17 cellular contexts compared by ENCODE assay signal in genomic region chr11:86191874-86192273, GRCh38.
"Had no signal": no experiment of that assay in that cellular context is flagged by ENCODE, and none has a peak within 500 bp of the region (broad histone marks: within the 10 kb centered on the region; RNA-seq: fewer than 3 reads in every experiment).

No MANE protein-coding gene starts in this region.

- H3K4me2 ChIP-seq: hepatocyte had no signal

- H3K4me1 ChIP-seq: testis had no signal

- H3K4me3 ChIP-seq: coronary artery, dorsolateral prefrontal cortex, hepatocyte, sigmoid colon, skin epidermis, testis, tibial nerve had no signal

- H3K4me3 Mint-ChIP-seq: nephron progenitor cell had no signal

- H3K9me3 Mint-ChIP-seq: nephron progenitor cell; stimulated activated naive CD8-positive, alpha-beta T cell treated with anti-CD3 and anti-CD28 coated beads, Interleukin-15, Interleukin-2, amounts not matched to agents 100 ng/mL and 50 ng/mL, for 24 hours had no signal

- H3K27ac Mint-ChIP-seq: nephron progenitor cell had no signal

- H3K36me3 ChIP-seq: sigmoid colon, tibial nerve had no signal

- H2AFZ ChIP-seq: hepatocyte had no signal

- ATAC-seq: left colon; naive thymus-derived CD4-positive, alpha-beta T cell had no signal

- H3K27me3 ChIP-seq: dorsolateral prefrontal cortex, hepatocyte, sigmoid colon, testis, tibial nerve had no signal

- DNase-seq: dorsolateral prefrontal cortex; effector CD8-positive, alpha-beta T cell; foreskin melanocyte; head of caudate nucleus; kidney; left colon; naive thymus-derived CD4-positive, alpha-beta T cell; nephron progenitor cell; posterior cingulate gyrus; sigmoid colon; stimulated activated CD4-positive, alpha-beta T cell treated with anti-CD3 and anti-CD28 coated beads, Interleukin-12 subunit alpha, Interleukin-12 subunit beta, amount 100 ng/mL, for 4 hours; testis had no signal

- H3K9me3 ChIP-seq: sigmoid colon, testis, tibial nerve had no signal

- H3K27ac ChIP-seq: coronary artery, hepatocyte, testis had no signal

- H3K79me2 ChIP-seq: hepatocyte had no signal
